In genomic region chr12:115710104-115710564, GRCh38 we compare ENCODE assay signal across 10 cellular contexts.
DNase-seq lines count a peak whose midpoint lies in the region; ATAC-seq and TF ChIP-seq lines count a peak whose summit lies in the region.
"Had no signal": no experiment of that assay in that cellular context is flagged by ENCODE, and none has a peak within 500 bp of the region (broad histone marks: within the 10 kb centered on the region; RNA-seq: fewer than 3 reads in every experiment).

No MANE protein-coding gene starts in this region.

- no peak for TF ChIP-seq CTCF in choroid plexus epithelial cell (conservative IDR thresholded peaks at IDR 0.05; ENCODE audit: low read depth, low read length)
- no peak for TF ChIP-seq CTCF in uterus (IDR thresholded peaks at IDR 0.05)
- TF ChIP-seq CTCF in CD14-positive monocyte (IDR thresholded peaks at IDR 0.05), result no peak

- H3K27ac ChIP-seq in uterus, result no peak overlapping the region

- TF ChIP-seq POLR2A in uterus (IDR thresholded peaks at IDR 0.05), result no peak

- H3K27ac Mint-ChIP-seq in CD14-positive monocyte, result no peak overlapping the region
- H3K27ac Mint-ChIP-seq: IgD-negative memory B cell had no signal

- no peaks in the 10 kb centered on the region for H3K36me3 Mint-ChIP-seq in CD14-positive monocyte
- H3K36me3 Mint-ChIP-seq: IgD-negative memory B cell had no signal

- intact Hi-C loops in uterus (cut with DNase I; ENCODE audit: low total_unique reads), result loop anchor here (10.0 kb wide), 1 partner anchor 145 kb away; no protein-coding TSS in a partner anchor
- intact Hi-C loops in CD14-positive monocyte (cut with micrococcal nuclease), result no loop called here

- H3K9me3 Mint-ChIP-seq in CD14-positive monocyte, result peaks cover 0 to 5% (median 1%) of the 10 kb centered on the region in 7 donors

- peaks cover 1 to 7% (median 3%) of the 10 kb centered on the region in 3 donors for H3K27me3 Mint-ChIP-seq in CD14-positive monocyte (ENCODE audit: low read depth in 3 of 3)

- H3K27me3 ChIP-seq in uterus, result no peaks in the 10 kb centered on the region

- peak; percentile 66 for DNase-seq in HT1080 (ENCODE audit: low read depth)
- DNase-seq in choroid plexus epithelial cell (ENCODE audit: low read depth), result peak; percentile 53
- DNase-seq in kidney tubule cell (ENCODE audit: low spot score), result peak; percentile 6
- DNase-seq in uterus, result peak; percentile 19 to 32
- DNase-seq in CD14-positive monocyte (ENCODE audit: low spot score), result no peak
- no peak for DNase-seq in pons (ENCODE audit: low spot score)
- DNase-seq: GDM1 had no signal

- H3K4me3 ChIP-seq in choroid plexus epithelial cell (ENCODE audit: low read depth, low read length) (no peak overlapping the region), uterus (no peak overlapping the region)
- H3K4me3 ChIP-seq: lung had no signal

- no peak overlapping the region for H3K4me3 Mint-ChIP-seq in CD14-positive monocyte
- H3K4me3 Mint-ChIP-seq: IgD-negative memory B cell had no signal

- H3K4me1 Mint-ChIP-seq in CD14-positive monocyte, result no peaks in the 10 kb centered on the region
- H3K4me1 Mint-ChIP-seq: IgD-negative memory B cell had no signal

- H3K4me1 ChIP-seq in uterus, result no peaks in the 10 kb centered on the region

- H3K9me3 ChIP-seq in uterus, result no peaks in the 10 kb centered on the region

- no peak for ATAC-seq in GM18498 (IDR thresholded peaks at IDR 0.05; ENCODE audit: unreplicated experiment)

- no peaks in the 10 kb centered on the region for H3K36me3 ChIP-seq in uterus

Comparison
In these comparisons a context has a peak if more than half of its experiments do, and no peak if none do; other contexts are left out.
1. DNase-seq: peak in HT1080 (single experiment), choroid plexus epithelial cell (single experiment), kidney tubule cell (single experiment) and uterus (2 of 2); none in CD14-positive monocyte (single experiment) and pons (single experiment).